19 cellular contexts compared by ENCODE assay signal in the genomic region with DNA sequence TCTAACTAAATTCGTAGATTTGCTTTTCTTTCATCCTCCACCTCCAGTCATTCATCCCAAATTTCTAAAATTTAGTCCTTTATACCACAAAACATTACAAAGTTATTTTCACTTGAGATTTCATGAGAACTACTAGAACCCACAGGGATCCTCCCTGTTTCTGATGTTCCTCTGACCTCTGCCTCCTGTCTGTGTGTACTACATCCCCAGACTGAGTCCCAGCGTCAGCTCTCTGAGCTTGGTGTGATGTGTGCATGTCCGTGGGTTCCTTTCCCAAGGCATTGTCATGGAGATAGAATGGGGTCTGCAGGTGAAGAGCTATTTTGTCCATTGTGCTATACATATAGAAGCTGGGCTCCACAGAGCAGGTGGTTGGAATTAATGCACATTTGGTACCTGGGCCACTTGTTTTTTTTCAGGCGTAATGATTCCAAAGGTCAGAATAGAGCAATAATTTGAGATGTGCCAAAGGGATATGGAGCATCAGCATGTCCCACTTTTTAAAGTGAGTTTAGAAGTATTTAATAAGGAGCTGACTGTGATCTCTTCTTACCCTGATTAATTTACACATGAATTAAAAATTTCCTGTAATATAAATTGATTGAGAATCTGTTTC.
DNase-seq lines count a peak whose midpoint lies in the region; ATAC-seq and TF ChIP-seq lines count a peak whose summit lies in the region.
"Had no signal": no experiment of that assay in that cellular context is flagged by ENCODE, and none has a peak within 500 bp of the region (broad histone marks: within the 10 kb centered on the region; RNA-seq: fewer than 3 reads in every experiment).

No MANE protein-coding gene starts in this region.

- H3K27ac ChIP-seq in hepatocyte (no peak overlapping the region), trophoblast cell (ENCODE audit: low read depth, low read length) (no peak overlapping the region)
- H3K27ac ChIP-seq: 22Rv1; BLaER1 treated with 17β-estradiol and CSF1 and Interleukin-3, amounts not matched to agents 10 nM and 100 nM; psoas muscle; skin epidermis had no signal

- H3K4me2 ChIP-seq in hepatocyte (no peak overlapping the region), trophoblast cell (ENCODE audit: low read length) (no peak overlapping the region)
- H3K4me2 ChIP-seq: BLaER1 treated with 17β-estradiol and CSF1 and Interleukin-3, amounts not matched to agents 10 nM and 100 nM had no signal

- H2BK5ac ChIP-seq in trophoblast cell (ENCODE audit: low read depth, low read length, poor library complexity), result no peak overlapping the region

- no peaks in the 10 kb centered on the region for H3K9me2 ChIP-seq in hepatocyte (replicated peaks; ENCODE audit: insufficient read depth)

- H3K79me1 ChIP-seq in trophoblast cell (ENCODE audit: low read length), result no peaks in the 10 kb centered on the region

- no peak overlapping the region for H3K4me3 ChIP-seq in hepatocyte
- no peak overlapping the region for H3K4me3 ChIP-seq in trophoblast cell (ENCODE audit: low read depth, low read length)
- H3K4me3 ChIP-seq: BLaER1 treated with 17β-estradiol and CSF1 and Interleukin-3, amounts not matched to agents 10 nM and 100 nM; psoas muscle; skin epidermis had no signal

- peaks cover 3% of the 10 kb centered on the region for H3K4me1 ChIP-seq in hepatocyte (ENCODE audit: insufficient read depth)
- no peaks in the 10 kb centered on the region for H3K4me1 ChIP-seq in trophoblast cell (ENCODE audit: control insufficient read depth in 1 of 2, insufficient read depth in 2 of 2, low read length in 2 of 2)
- H3K4me1 ChIP-seq: psoas muscle had no signal

- ATAC-seq in GM18907 (IDR thresholded peaks at IDR 0.05; ENCODE audit: unreplicated experiment), result no peak
- no peak for ATAC-seq in GM18909 (IDR thresholded peaks at IDR 0.05; ENCODE audit: poor library complexity, unreplicated experiment)
- ATAC-seq: activated CD8-positive, alpha-beta memory T cell treated with anti-CD3 and anti-CD28 coated beads, Interleukin-2, amount 10 ng/mL, durations not matched to agents 7 days and 5 days; natural killer cell treated with Interleukin-12 subunit alpha and Interleukin-12 subunit beta and Interleukin-15 and Interleukin-18, amount 100 ng/mL, for 72 hours; psoas muscle had no signal

- H3K14ac ChIP-seq in trophoblast cell (ENCODE audit: low read length), result no peak overlapping the region

- no peak overlapping the region for H2AK5ac ChIP-seq in trophoblast cell (ENCODE audit: low read length)

- H3K79me2 ChIP-seq in hepatocyte, result no peaks in the 10 kb centered on the region
- no peaks in the 10 kb centered on the region for H3K79me2 ChIP-seq in trophoblast cell (ENCODE audit: control insufficient read depth, insufficient read depth, low read length, poor library complexity)

- no peak overlapping the region for H3K9ac ChIP-seq in trophoblast cell (ENCODE audit: low read length)
- H3K9ac ChIP-seq: BLaER1 treated with 17β-estradiol and CSF1 and Interleukin-3, amounts not matched to agents 10 nM and 100 nM had no signal

- no peak overlapping the region for H2BK120ac ChIP-seq in trophoblast cell (ENCODE audit: insufficient read depth, low read length, poor library complexity)

- H4K8ac ChIP-seq in trophoblast cell (ENCODE audit: low read depth, low read length), result no peak overlapping the region

- WGBS in hepatocyte (ENCODE audit: low lambda C conversion rate, missing lambda C conversion rate), result 75% methylated on average over 4 of the region's 4 CpGs
- WGBS in trophoblast cell (ENCODE audit: extremely low coverage, insufficient coverage, insufficient read length), result no CpG with 5 or more reads among the region's 4 CpGs

- no peak for TF ChIP-seq CTCF in hepatocyte (IDR thresholded peaks at IDR 0.05; ENCODE audit: poor library complexity)

- H3K4ac ChIP-seq in trophoblast cell (ENCODE audit: low read depth, low read length), result no peak overlapping the region

- no peaks in the 10 kb centered on the region for H3K36me3 ChIP-seq in hepatocyte (replicated peaks; ENCODE audit: insufficient read depth, low read depth)
- no peaks in the 10 kb centered on the region for H3K36me3 ChIP-seq in trophoblast cell (ENCODE audit: control insufficient read depth in 1 of 2, insufficient read depth in 2 of 2, low read length in 2 of 2)

- H2AFZ ChIP-seq in hepatocyte (no peak overlapping the region), trophoblast cell (ENCODE audit: insufficient read depth, low read length, poor library complexity) (no peak overlapping the region)

- DNase-seq in DMS 273 (lab: John Stamatoyannopoulos, UW; ENCODE audit: unreplicated experiment) (peak; percentile 4), DMS 273 treated with DMSO at 0.1 percent for 48 hours (lab: John Stamatoyannopoulos, UW) (no peak), NCI-H69 (lab: John Stamatoyannopoulos, UW) (peak; percentile 85), hepatocyte (ENCODE audit: low spot score) (peak; percentile 5), trophoblast cell (no peak), HPDE6-E6E7 (ENCODE audit: extremely low spot score) (no peak)
- DNase-seq: activated CD4-positive, alpha-beta T cell treated with anti-CD3 and anti-CD28 coated beads for 4 hours; activated CD8-positive, alpha-beta memory T cell treated with anti-CD3 and anti-CD28 coated beads, Interleukin-2, amount 10 ng/mL, durations not matched to agents 7 days and 5 days; KG1; mammary epithelial cell; NCI-H2081 treated with DMSO at 0.1 percent for 48 hours; NCI-H774; psoas muscle had no signal

- H4K91ac ChIP-seq in trophoblast cell (ENCODE audit: low read depth, low read length), result no peak overlapping the region

- peak overlapping the region; percentile 15 for H3K23ac ChIP-seq in trophoblast cell (ENCODE audit: low read length)

- H3K18ac ChIP-seq in trophoblast cell (ENCODE audit: low read length), result no peak overlapping the region

- no peak overlapping the region for H2BK12ac ChIP-seq in trophoblast cell (ENCODE audit: low read length)

- no peaks in the 10 kb centered on the region for H4K20me1 ChIP-seq in hepatocyte (ENCODE audit: insufficient read depth, poor library complexity, severe bottlenecking)
- H4K20me1 ChIP-seq: BLaER1 treated with 17β-estradiol and CSF1 and Interleukin-3, amounts not matched to agents 10 nM and 100 nM had no signal

- no peak overlapping the region for H4K12ac ChIP-seq in trophoblast cell (ENCODE audit: low read depth, low read length)

- no peaks in the 10 kb centered on the region for H3K27me3 ChIP-seq in hepatocyte
- no peaks in the 10 kb centered on the region for H3K27me3 ChIP-seq in trophoblast cell (ENCODE audit: insufficient read depth, low read length)
- H3K27me3 ChIP-seq: BLaER1 treated with 17β-estradiol and CSF1 and Interleukin-3, amounts not matched to agents 10 nM and 100 nM had no signal

- H3K9me3 ChIP-seq in hepatocyte (ENCODE audit: low read depth) (no peaks in the 10 kb centered on the region), trophoblast cell (ENCODE audit: insufficient read depth, low read depth, low read length) (no peaks in the 10 kb centered on the region)
- H3K9me3 ChIP-seq: psoas muscle had no signal

Comparison
In these comparisons a context has a peak if more than half of its experiments do, and no peak if none do; other contexts are left out.
1. DNase-seq: peak in DMS 273 (single experiment), NCI-H69 (single experiment) and hepatocyte (single experiment); none in DMS 273 treated with DMSO at 0.1 percent for 48 hours (single experiment), trophoblast cell (0 of 2) and HPDE6-E6E7 (single experiment).